16 cellular contexts compared by ENCODE assay signal in genomic region chr6:79467716-79468115, GRCh38.
A peak's percentile ranks its signal among the peaks of the same experiment; 100 is the strongest.
DNase-seq lines count a peak whose midpoint lies in the region; ATAC-seq and TF ChIP-seq lines count a peak whose summit lies in the region.
"Had no signal": no experiment of that assay in that cellular context is flagged by ENCODE, and none has a peak within 500 bp of the region (broad histone marks: within the 10 kb centered on the region; RNA-seq: fewer than 3 reads in every experiment).

No MANE protein-coding gene starts in this region.

- intact Hi-C loops in A673 (cut with micrococcal nuclease; ENCODE audit: unreplicated experiment) (loop anchor here (10.0 kb wide), 1 partner anchor 623 kb away; no protein-coding TSS in a partner anchor), PC-9 (cut with micrococcal nuclease; ENCODE audit: unreplicated experiment) (loop anchor here (2.0 to 5.0 kb wide), 4 partner anchors 70 to 389 kb away; partner anchors contain the start of genes LCA5 and PHIP)

- TF ChIP-seq CTCF in A673 (conservative IDR thresholded peaks at IDR 0.05; ENCODE audit: low read depth, low read length) (no peak), HFFc6 (IDR thresholded peaks at IDR 0.05) (no peak), PC-9 (conservative IDR thresholded peaks at IDR 0.05) (no peak), foreskin fibroblast (IDR thresholded peaks at IDR 0.05; ENCODE audit: low read depth, low read length) (no peak), glutamatergic neuron (IDR thresholded peaks at IDR 0.05; ENCODE audit: partially characterized antibody, unreplicated experiment) (no peak)

- POLR2A ChIA-PET in A673 (lab: Charles Lee; ENCODE audit: low non-redundant PET) (no interaction called here), PC-9 (lab: Charles Lee; ENCODE audit: unreplicated experiment) (no interaction called here)
- POLR2A ChIA-PET in activated CD8-positive, alpha-beta T cell treated with anti-CD3 and anti-CD28 coated beads, Interleukin-2, amount 10 ng/mL, durations not matched to agents 7 days and 5 days (lab: Charles Lee), result no interaction called here

- H3K4me1 Mint-ChIP-seq in HFFc6 (ENCODE audit: low read depth) (peaks cover 30% of the 10 kb centered on the region), glutamatergic neuron (ENCODE audit: low read depth, unreplicated experiment) (peaks cover 4% of the 10 kb centered on the region)
- H3K4me1 Mint-ChIP-seq in activated CD8-positive, alpha-beta T cell treated with anti-CD3 and anti-CD28 coated beads, Interleukin-2, amount 10 ng/mL, durations not matched to agents 7 days and 5 days (ENCODE audit: low read depth), result no peaks in the 10 kb centered on the region
- H3K4me1 Mint-ChIP-seq: T-helper 17 cell had no signal

- CTCF ChIA-PET in A673 (lab: Charles Lee), result no interaction called here
- CTCF ChIA-PET in PC-9 (lab: Charles Lee), result no interaction called here
- CTCF ChIA-PET in activated CD8-positive, alpha-beta T cell treated with anti-CD3 and anti-CD28 coated beads, Interleukin-2, amount 10 ng/mL, durations not matched to agents 7 days and 5 days (lab: Charles Lee), result interaction anchor here (1.3 kb wide), 1 partner anchor 8 kb away, joined by 3 read pairs; no protein-coding TSS in a partner anchor

- H3K4me3 ChIP-seq in A673 (ENCODE audit: low read depth, low read length, poor library complexity, severe bottlenecking) (no peak overlapping the region), PC-9 (no peak overlapping the region), foreskin fibroblast (ENCODE audit: low read depth in 1 of 2, low read length in 2 of 2) (no peak overlapping the region)

- H3K9me3 ChIP-seq in A673 (ENCODE audit: low read depth, low read length, poor library complexity, severe bottlenecking) (no peaks in the 10 kb centered on the region), PC-9 (ENCODE audit: insufficient read depth, low read depth) (no peaks in the 10 kb centered on the region; the same call in 1 of the 2 replicates)

- 0 out of 2 replicates have a peak overlapping the region, but pooled peaks have one; percentile 19 for H3K4me2 ChIP-seq in PC-9

- H3K36me3 Mint-ChIP-seq in HFFc6 (ENCODE audit: low read depth) (no peaks in the 10 kb centered on the region), glutamatergic neuron (ENCODE audit: unreplicated experiment) (no peaks in the 10 kb centered on the region)
- H3K36me3 Mint-ChIP-seq in activated CD8-positive, alpha-beta T cell treated with anti-CD3 and anti-CD28 coated beads, Interleukin-2, amount 10 ng/mL, durations not matched to agents 7 days and 5 days (ENCODE audit: low read depth), result no peaks in the 10 kb centered on the region

- H3K4me1 ChIP-seq in A673 (ENCODE audit: insufficient read depth, low read length, poor library complexity, severe bottlenecking), result peaks cover 4% of the 10 kb centered on the region
- peaks cover 18% of the 10 kb centered on the region for H3K4me1 ChIP-seq in PC-9 (replicated peaks; ENCODE audit: insufficient read depth)
- H3K4me1 ChIP-seq: parathyroid adenoma had no signal

- DNase-seq in A673 (ENCODE audit: low spot score), result peak; percentile 4
- DNase-seq in HFFc6, result peak; percentile 29
- no peak for DNase-seq in PC-9
- peak; percentile 23 to 52 for DNase-seq in foreskin fibroblast
- DNase-seq in activated CD8-positive, alpha-beta T cell treated with anti-CD3 and anti-CD28 coated beads, Interleukin-2, amount 10 ng/mL, durations not matched to agents 7 days and 5 days, result no peak
- DNase-seq in cerebellar cortex (ENCODE audit: low spot score), result no peak
- DNase-seq in glutamatergic neuron, result no peak
- DNase-seq: activated CD8-positive, alpha-beta T cell treated with anti-CD3 and anti-CD28 coated beads for 36 hours; DMS79 treated with DMSO at 0.1 percent for 48 hours; H7; hypothalamus; NCI-H187 treated with DMSO at 0.1 percent for 48 hours; T-helper 17 cell had no signal

- no peaks in the 10 kb centered on the region for H3K79me2 ChIP-seq in PC-9 (ENCODE audit: low read depth)
- H3K79me2 ChIP-seq: parathyroid adenoma had no signal

- no peaks in the 10 kb centered on the region for H3K9me3 Mint-ChIP-seq in HFFc6
- no peaks in the 10 kb centered on the region for H3K9me3 Mint-ChIP-seq in activated CD8-positive, alpha-beta T cell treated with anti-CD3 and anti-CD28 coated beads, Interleukin-2, amount 10 ng/mL, durations not matched to agents 7 days and 5 days (ENCODE audit: insufficient read depth)
- H3K9me3 Mint-ChIP-seq in glutamatergic neuron (ENCODE audit: unreplicated experiment), result no peaks in the 10 kb centered on the region
- H3K9me3 Mint-ChIP-seq: activated CD8-positive, alpha-beta T cell treated with anti-CD3 and anti-CD28 coated beads for 36 hours had no signal

- no peaks in the 10 kb centered on the region for H3K9me2 ChIP-seq in PC-9 (ENCODE audit: insufficient read depth)

- H2AFZ ChIP-seq in PC-9, result no peak overlapping the region
- H2AFZ ChIP-seq: parathyroid adenoma had no signal

- ATAC-seq in activated CD8-positive, alpha-beta T cell treated with anti-CD3 and anti-CD28 coated beads, Interleukin-2, amount 10 ng/mL, durations not matched to agents 7 days and 5 days, result no peak
- no peak for ATAC-seq in HG02840 (IDR thresholded peaks at IDR 0.05; ENCODE audit: low FRiP score, unreplicated experiment)
- ATAC-seq: activated CD8-positive, alpha-beta T cell treated with anti-CD3 and anti-CD28 coated beads for 36 hours; Panc1; T-helper 17 cell had no signal

- BruUV-seq in A673 (replicated peaks; lab: Mats Ljungman, UMichigan) (no TSS peak), PC-9 (replicated peaks; lab: Mats Ljungman, UMichigan) (no TSS peak)

- H3K4me3 Mint-ChIP-seq in HFFc6, result peak overlapping the region; percentile 44
- H3K4me3 Mint-ChIP-seq in activated CD8-positive, alpha-beta T cell treated with anti-CD3 and anti-CD28 coated beads, Interleukin-2, amount 10 ng/mL, durations not matched to agents 7 days and 5 days, result no peak overlapping the region
- H3K4me3 Mint-ChIP-seq in glutamatergic neuron (ENCODE audit: unreplicated experiment), result no peak overlapping the region
- H3K4me3 Mint-ChIP-seq: activated CD8-positive, alpha-beta T cell treated with anti-CD3 and anti-CD28 coated beads for 36 hours; T-helper 17 cell had no signal

- peak overlapping the region; percentile 62 for H3K27ac Mint-ChIP-seq in HFFc6
- H3K27ac Mint-ChIP-seq in activated CD8-positive, alpha-beta T cell treated with anti-CD3 and anti-CD28 coated beads, Interleukin-2, amount 10 ng/mL, durations not matched to agents 7 days and 5 days, result no peak overlapping the region
- no peak overlapping the region for H3K27ac Mint-ChIP-seq in glutamatergic neuron (ENCODE audit: unreplicated experiment)
- H3K27ac Mint-ChIP-seq: activated CD8-positive, alpha-beta T cell treated with anti-CD3 and anti-CD28 coated beads for 36 hours; T-helper 17 cell had no signal

- H3K27me3 ChIP-seq in A673 (replicated peaks; ENCODE audit: insufficient read depth, low read depth, low read length, poor library complexity), result no peaks in the 10 kb centered on the region
- H3K27me3 ChIP-seq in PC-9 (ENCODE audit: insufficient read depth, low read depth), result no peaks in the 10 kb centered on the region

- 0 out of 2 replicates have a peak, but pooled peaks cover 8% of the 10 kb centered on the region for H3F3A ChIP-seq in PC-9 (ENCODE audit: insufficient read depth, low read depth)

- H3K27me3 Mint-ChIP-seq in HFFc6 (ENCODE audit: insufficient read depth) (no peaks in the 10 kb centered on the region; the same call in 1 of the 2 replicates), glutamatergic neuron (ENCODE audit: unreplicated experiment) (no peaks in the 10 kb centered on the region)
- H3K27me3 Mint-ChIP-seq in activated CD8-positive, alpha-beta T cell treated with anti-CD3 and anti-CD28 coated beads, Interleukin-2, amount 10 ng/mL, durations not matched to agents 7 days and 5 days (ENCODE audit: low read depth), result peaks cover 4% of the 10 kb centered on the region

- no peak overlapping the region for H3K27ac ChIP-seq in A673 (ENCODE audit: low read depth, low read length, poor library complexity, severe bottlenecking)
- H3K27ac ChIP-seq in PC-9, result no peak overlapping the region
- H3K27ac ChIP-seq: parathyroid adenoma had no signal

- H3K36me3 ChIP-seq in A673 (ENCODE audit: insufficient read depth, low read length, poor library complexity, severe bottlenecking) (no peaks in the 10 kb centered on the region), PC-9 (ENCODE audit: low read depth) (no peaks in the 10 kb centered on the region)

- no peaks in the 10 kb centered on the region for H4K20me1 ChIP-seq in PC-9 (ENCODE audit: insufficient read depth)

Comparison
In these comparisons a context has a peak if more than half of its experiments do, and no peak if none do; other contexts are left out.
1. DNase-seq: peak in A673 (single experiment), HFFc6 (single experiment) and foreskin fibroblast (2 of 2); none in PC-9 (0 of 2), activated CD8-positive, alpha-beta T cell treated with anti-CD3 and anti-CD28 coated beads, Interleukin-2, amount 10 ng/mL, durations not matched to agents 7 days and 5 days (single experiment), cerebellar cortex (single experiment) and glutamatergic neuron (single experiment).